In the genomic region with DNA sequence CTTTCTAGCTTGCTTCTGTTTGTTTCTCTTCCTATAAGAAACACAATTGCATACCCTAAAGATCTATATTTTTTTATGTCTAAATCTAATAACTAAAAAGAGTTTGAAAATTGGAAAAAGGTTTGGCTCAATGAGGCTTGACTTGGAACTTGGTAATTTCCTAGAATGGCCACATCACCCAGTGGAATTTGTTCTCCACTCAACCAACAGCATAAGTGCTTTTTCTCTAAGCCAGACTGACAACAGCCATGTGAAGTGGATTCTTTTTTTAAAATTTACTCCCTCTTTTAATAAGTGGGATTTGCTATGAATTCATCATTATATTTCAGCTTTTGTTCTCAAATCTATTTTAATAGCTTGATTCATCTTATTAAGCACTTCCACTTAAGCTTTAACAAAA, we compare ENCODE assay signal across 29 cellular contexts. TPM values are rescaled to one million over a fixed set of nuclear protein-coding genes. Genes with fewer than 3 reads are reported as not detected.
"Had no signal": no experiment of that assay in that cellular context is flagged by ENCODE, and none has a peak within 500 bp of the region (broad histone marks: within the 10 kb centered on the region; RNA-seq: fewer than 3 reads in every experiment).

No MANE protein-coding gene starts in this region.

- ATAC-seq: activated T-cell treated with anti-CD3 and anti-CD28 coated beads, Interleukin-2, amount 50 U/mL, for 72 hours; foreskin keratinocyte; naive thymus-derived CD4-positive, alpha-beta T cell; right lobe of liver; stimulated activated effector memory CD8-positive, alpha-beta T cell treated with anti-CD3 and anti-CD28 coated beads, Interleukin-12 subunit alpha, Interleukin-12 subunit beta, amount 100 ng/mL, for 72 hours had no signal

- H3K27ac ChIP-seq: esophagus muscularis mucosa, foreskin keratinocyte, hepatocyte, right lobe of liver, uterus had no signal

- H3K27me3 ChIP-seq: esophagus muscularis mucosa, foreskin keratinocyte, hepatocyte, right lobe of liver, uterus had no signal

- H3K9me3 ChIP-seq: esophagus muscularis mucosa, right lobe of liver, thoracic aorta, uterus had no signal

- H3K36me3 ChIP-seq: thoracic aorta, uterus had no signal

- H3K4me3 ChIP-seq: esophagus muscularis mucosa, hepatocyte, right lobe of liver, thoracic aorta, uterus had no signal

- FAIRE-seq: colon, small intestine, TTC549 had no signal

- DNase-seq: activated CD4-positive, alpha-beta T cell treated with anti-CD3 and anti-CD28 coated beads for 4 hours; activated CD4-positive, alpha-beta T cell treated with anti-CD3 and anti-CD28 coated beads, Interleukin-2, amount 50 U/mL, for 4 hours; activated effector memory CD4-positive, alpha-beta T cell treated with anti-CD3 and anti-CD28 coated beads, Interleukin-2, amount 50 U/mL, for 16 hours; activated naive CD4-positive, alpha-beta T cell treated with anti-CD3 and anti-CD28 coated beads, Interleukin-2, amount 50 U/mL, for 16 hours; activated T-cell treated with anti-CD3 and anti-CD28 coated beads for 4 hours; activated T-cell treated with anti-CD3 and anti-CD28 coated beads, Interleukin-2, amount 50 U/mL, for 72 hours; amniotic stem cell; dermis blood vessel endothelial cell; effector CD4-positive, alpha-beta T cell; foreskin keratinocyte; islet precursor cell; mammary epithelial cell; naive thymus-derived CD4-positive, alpha-beta T cell; occipital lobe; right lobe of liver; stimulated activated CD4-positive, alpha-beta T cell treated with anti-CD3 and anti-CD28 coated beads, Interleukin-4, amount 100 ng/mL, for 24 hours; T-helper 1 cell; uterus had no signal

RNA-seq across cellular contexts. Expression of a gene that starts 37.8 kb away (rescaled TPM):
- total RNA-seq: dermis blood vessel endothelial cell; esophagus muscularis mucosa; foreskin keratinocyte; glomerular endothelial cell; hepatocyte; liver; mammary epithelial cell; naive thymus-derived CD4-positive, alpha-beta T cell; neural crest cell; occipital lobe; right lobe of liver; subcutaneous adipose tissue; thoracic aorta; uterus had no signal
- polyA plus RNA-seq: liver; mammary epithelial cell; naive thymus-derived CD4-positive, alpha-beta T cell; small intestine had no signal

RNA-seq across cellular contexts. Expression of a gene that starts 53.0 kb away (rescaled TPM):
- total RNA-seq: dermis blood vessel endothelial cell; glomerular endothelial cell; hepatocyte; naive thymus-derived CD4-positive, alpha-beta T cell; right lobe of liver; thoracic aorta had no signal
- polyA plus RNA-seq: hepatocyte; liver; naive thymus-derived CD4-positive, alpha-beta T cell had no signal
